In genomic region chr12:108664338-108665258, GRCh38 we compare ENCODE assay signal across 8 cellular contexts. TPM values are rescaled to one million over a fixed set of nuclear protein-coding genes. Genes with fewer than 3 reads are reported as not detected.
A peak's percentile ranks its signal among the peaks of the same experiment; 100 is the strongest.
DNase-seq lines count a peak whose midpoint lies in the region; ATAC-seq and TF ChIP-seq lines count a peak whose summit lies in the region.

No MANE protein-coding gene starts in this region.

- ATAC-seq in GM18907 (IDR thresholded peaks at IDR 0.05; ENCODE audit: unreplicated experiment), result peak; percentile 73
- peak; percentile 76 for ATAC-seq in HG03159 (IDR thresholded peaks at IDR 0.05; ENCODE audit: unreplicated experiment)

- peak; percentile 99 for TF ChIP-seq CTCF in AG10803 (conservative IDR thresholded peaks at IDR 0.05; ENCODE audit: low read length)

- 0 out of 2 replicates have a peak overlapping the region, but pooled peaks have one; percentile 2 for H3K4me3 ChIP-seq in AG10803 (ENCODE audit: low read length)

- H3K27me3 ChIP-seq in layer of hippocampus (ENCODE audit: control insufficient read depth, insufficient read depth, low read length), result no peaks in the 10 kb centered on the region

- DNase-seq in AG10803 (ENCODE audit: low read depth) (peak; percentile 95), NCI-H2227 treated with DMSO at 0.1 percent for 48 hours (lab: John Stamatoyannopoulos, UW) (peak; percentile 65), cerebellum (ENCODE audit: low spot score) (peak; percentile 85)
- DNase-seq in activated CD4-positive, CD25-positive, alpha-beta regulatory T cell treated with anti-CD3 and anti-CD28 coated beads, Interleukin-2, amount 50 U/mL, for 72 hours, result peak; percentile 73
- peak; percentile 80 to 87 for DNase-seq in stimulated activated CD4-positive, alpha-beta T cell treated with anti-CD3 and anti-CD28 coated beads, Interleukin-2, amount 100 ng/mL, for 24 hours

- H3K27ac ChIP-seq in layer of hippocampus (ENCODE audit: low read depth, low read length), result peak overlapping the region; percentile 63

RNA-seq across cellular contexts. Expression of gene SELPLG, which starts 30.9 kb away (rescaled TPM):
- total RNA-seq in cerebellum, result 1.2 TPM

Comparison
In these comparisons a context has a peak if more than half of its experiments do, and no peak if none do; other contexts are left out.
1. Peak in every context shown above with its lines: DNase-seq, ATAC-seq, H3K4me3 ChIP-seq and H3K27ac ChIP-seq.